Comparison of ENCODE assay signal across 1 cellular context in genomic region chr12:104460973-104461693, GRCh38.
TF ChIP-seq lines count a peak whose summit lies in the region.

No MANE protein-coding gene starts in this region.

TF ChIP-seq in WTC11, 78 proteins besides CTCF, POLR2A, EP300 and RAD21 (continued from another document):
- TF ChIP-seq ATF3 (CRISPR knock-in tag; conservative IDR thresholded peaks at IDR 0.05) (no peak), CDX4 (CRISPR knock-in tag; IDR thresholded peaks at IDR 0.05; ENCODE audit: borderline replicate concordance) (no peak), ATF1 (CRISPR knock-in tag; IDR thresholded peaks at IDR 0.05) (no peak), ZNF512 (CRISPR knock-in tag; IDR thresholded peaks at IDR 0.05; ENCODE audit: borderline replicate concordance) (no peak), TP53 (CRISPR knock-in tag; IDR thresholded peaks at IDR 0.05) (no peak), OVOL2 (CRISPR knock-in tag; IDR thresholded peaks at IDR 0.05; ENCODE audit: borderline replicate concordance) (no peak), TEAD1 (CRISPR knock-in tag; IDR thresholded peaks at IDR 0.05) (no peak), NFYB (CRISPR knock-in tag; conservative IDR thresholded peaks at IDR 0.05; ENCODE audit: low read depth) (no peak), ETV6 (CRISPR knock-in tag; IDR thresholded peaks at IDR 0.05) (no peak), KAT7 (CRISPR knock-in tag; IDR thresholded peaks at IDR 0.05; ENCODE audit: borderline replicate concordance) (no peak), ZNF281 (CRISPR knock-in tag; IDR thresholded peaks at IDR 0.05) (no peak), GTF2I (CRISPR knock-in tag; conservative IDR thresholded peaks at IDR 0.05) (no peak), EMX1 (CRISPR knock-in tag; IDR thresholded peaks at IDR 0.05) (no peak)
